In the genomic region with DNA sequence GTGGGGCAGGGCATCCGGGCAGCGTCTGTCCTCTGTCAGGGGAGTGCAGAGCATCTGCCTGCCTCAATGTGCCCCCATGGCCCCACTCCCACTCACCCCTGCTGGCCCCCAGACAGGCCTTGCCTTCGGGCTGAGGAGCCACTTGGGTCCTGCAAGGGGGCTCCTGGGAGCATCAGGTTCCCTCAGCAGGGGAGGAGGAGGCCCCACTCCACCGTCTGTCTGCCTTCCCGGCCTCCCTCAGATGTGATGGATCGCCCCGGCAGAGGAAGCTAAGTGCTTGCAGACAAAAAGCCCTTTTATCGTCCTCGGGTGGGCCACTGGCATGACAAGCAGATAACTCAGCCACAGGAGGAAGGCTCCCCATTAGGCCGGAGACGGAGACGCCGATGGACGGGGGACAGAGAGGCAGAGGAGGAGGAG, we compare ENCODE assay signal across 1 cellular context.
TF ChIP-seq lines count a peak whose summit lies in the region.

No MANE protein-coding gene starts in this region.

TF ChIP-seq in H1, 55 proteins besides CTCF, POLR2A, EP300 and RAD21:
- TF ChIP-seq TEAD4 (IDR thresholded peaks at IDR 0.05; ENCODE audit: low read depth, low read length), result no peak
- no peak for TF ChIP-seq SAP30 (IDR thresholded peaks at IDR 0.05; ENCODE audit: insufficient read depth, insufficient replicate concordance, low read length)
- TF ChIP-seq CBX5 (IDR thresholded peaks at IDR 0.05; ENCODE audit: low read depth, low read length), result no peak
